In the genomic region with DNA sequence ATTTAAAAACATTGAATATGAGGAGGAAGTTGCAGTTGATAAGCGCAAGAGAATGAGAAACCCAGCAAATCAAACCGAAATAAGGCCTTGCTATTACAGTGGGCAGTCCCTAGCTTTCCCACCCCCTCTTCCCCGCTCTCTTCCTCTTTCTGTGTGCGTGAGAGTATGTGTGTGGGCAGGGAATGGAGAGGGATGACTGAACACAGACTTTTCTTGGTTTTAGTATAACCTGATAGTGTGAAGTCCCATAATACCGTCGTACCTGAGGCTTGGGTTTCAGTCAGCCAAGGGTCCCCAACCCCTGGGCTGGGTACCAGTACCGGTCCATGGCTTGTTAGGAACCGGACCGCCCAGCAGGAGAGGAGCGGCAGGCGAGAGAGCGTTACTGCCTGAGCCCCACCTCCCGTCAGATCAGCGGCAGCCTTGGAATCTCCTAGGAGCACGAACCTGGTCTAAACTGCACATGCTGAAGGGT, we compare ENCODE assay signal across 9 cellular contexts.
DNase-seq lines count a peak whose midpoint lies in the region; ATAC-seq lines count a peak whose summit lies in the region.
"Had no signal": no experiment of that assay in that cellular context is flagged by ENCODE, and none has a peak within 500 bp of the region (broad histone marks: within the 10 kb centered on the region; RNA-seq: fewer than 3 reads in every experiment).

No MANE protein-coding gene starts in this region.

- DNase-seq in activated CD4-positive, alpha-beta T cell treated with anti-CD3 and anti-CD28 coated beads for 24 hours (ENCODE audit: low read depth in 2 of 2): peak; percentile 19 to 25
- DNase-seq in activated CD4-positive, alpha-beta T cell treated with anti-CD3 and anti-CD28 coated beads, Interleukin-2, amount 50 U/mL, for 4 hours: no peak
- DNase-seq in stimulated activated CD4-positive, alpha-beta T cell treated with anti-CD3 and anti-CD28 coated beads, Interleukin-15, amount 100 ng/mL, for 48 hours (ENCODE audit: low read depth in 2 of 2): peak; percentile 26 to 46
- DNase-seq in left colon (no peak), MG63 (no peak)
- DNase-seq: NCI-H2107 had no signal

- H3K4me3 ChIP-seq in MG63: no peak overlapping the region

- no peaks in the 10 kb centered on the region for H3K9me3 ChIP-seq in MG63

- ATAC-seq in GM21528 (IDR thresholded peaks at IDR 0.05; ENCODE audit: low FRiP score, unreplicated experiment) (peak; percentile 59), HG03571 (IDR thresholded peaks at IDR 0.05; ENCODE audit: unreplicated experiment) (peak; percentile 59), left colon (no peak), GM21447 (IDR thresholded peaks at IDR 0.05; ENCODE audit: unreplicated experiment) (no peak)

- H3K27me3 ChIP-seq in MG63: no peaks in the 10 kb centered on the region

- intact Hi-C loops in left colon (cut with DNase I, micrococcal nuclease): no loop called here

- no peaks in the 10 kb centered on the region for H3K36me3 ChIP-seq in MG63

Comparison
In these comparisons a context has a peak if more than half of its experiments do, and no peak if none do; other contexts are left out.
1. DNase-seq: peak in activated CD4-positive, alpha-beta T cell treated with anti-CD3 and anti-CD28 coated beads for 24 hours (2 of 2) and stimulated activated CD4-positive, alpha-beta T cell treated with anti-CD3 and anti-CD28 coated beads, Interleukin-15, amount 100 ng/mL, for 48 hours (2 of 2); none in activated CD4-positive, alpha-beta T cell treated with anti-CD3 and anti-CD28 coated beads, Interleukin-2, amount 50 U/mL, for 4 hours (0 of 2), left colon (0 of 2) and MG63 (single experiment).
2. ATAC-seq: peak in GM21528 (single experiment) and HG03571 (single experiment); none in left colon (single experiment) and GM21447 (single experiment).